ENCODE assay signal across 9 cellular contexts in genomic region chr17:40550608-40551007, GRCh38. TPM values are rescaled to one million over a fixed set of nuclear protein-coding genes. Genes with fewer than 3 reads are reported as not detected.
DNase-seq lines count a peak whose midpoint lies in the region; ATAC-seq and TF ChIP-seq lines count a peak whose summit lies in the region.
"Had no signal": no experiment of that assay in that cellular context is flagged by ENCODE, and none has a peak within 500 bp of the region (broad histone marks: within the 10 kb centered on the region; RNA-seq: fewer than 3 reads in every experiment).

No MANE protein-coding gene starts in this region.

- H3K27ac ChIP-seq in colonic mucosa (peak overlapping the region; percentile 77), muscle layer of colon (ENCODE audit: low read depth, low read length) (peak overlapping the region; percentile 89), upper lobe of right lung (peak overlapping the region; percentile 83)
- H3K27ac ChIP-seq: foreskin keratinocyte had no signal

- peak; percentile 59 for DNase-seq in activated CD8-positive, alpha-beta memory T cell treated with anti-CD3 and anti-CD28 coated beads for 24 hours
- no peak for DNase-seq in activated CD8-positive, alpha-beta memory T cell treated with anti-CD3 and anti-CD28 coated beads, Interleukin-2, amount 50 U/mL, for 48 hours
- DNase-seq in colonic mucosa (peak; percentile 23), upper lobe of right lung (peak; percentile 51), NCI-H1048 (lab: John Stamatoyannopoulos, UW) (no peak), dermis blood vessel endothelial cell (no peak)
- DNase-seq: foreskin keratinocyte had no signal

- H3K27me3 ChIP-seq in colonic mucosa (no peaks in the 10 kb centered on the region), muscle layer of colon (ENCODE audit: control insufficient read depth in 1 of 2, insufficient read depth in 2 of 2, low read length in 2 of 2) (no peaks in the 10 kb centered on the region), upper lobe of right lung (no peaks in the 10 kb centered on the region)

- intact Hi-C loops in colonic mucosa (cut with DNase I): no loop called here
- intact Hi-C loops in upper lobe of right lung (cut with DNase I): no loop called here

- ATAC-seq in upper lobe of right lung (no peak), GM21381 (IDR thresholded peaks at IDR 0.05; ENCODE audit: unreplicated experiment) (no peak)
- ATAC-seq: foreskin keratinocyte had no signal

- H3K4me3 ChIP-seq in colonic mucosa (no peak overlapping the region), muscle layer of colon (ENCODE audit: low read depth in 1 of 2, low read length in 2 of 2) (no peak overlapping the region), upper lobe of right lung (no peak overlapping the region)

- H3K9me3 ChIP-seq in colonic mucosa: no peaks in the 10 kb centered on the region
- no peaks in the 10 kb centered on the region for H3K9me3 ChIP-seq in muscle layer of colon (ENCODE audit: low read length)
- H3K9me3 ChIP-seq in upper lobe of right lung: no peaks in the 10 kb centered on the region

- no peak for TF ChIP-seq CTCF in colonic mucosa (IDR thresholded peaks at IDR 0.05)
- TF ChIP-seq CTCF in upper lobe of right lung (IDR thresholded peaks at IDR 0.05): no peak

- H3K36me3 ChIP-seq in colonic mucosa: no peaks in the 10 kb centered on the region
- H3K36me3 ChIP-seq in muscle layer of colon (ENCODE audit: insufficient read depth, low read length): no peaks in the 10 kb centered on the region
- no peaks in the 10 kb centered on the region for H3K36me3 ChIP-seq in upper lobe of right lung

- H3K9ac ChIP-seq in colonic mucosa (ENCODE audit: low read depth in 2 of 2, low read length in 2 of 2): no peak overlapping the region
- H3K9ac ChIP-seq in muscle layer of colon (ENCODE audit: low read length): no peak overlapping the region

- peaks cover 4% of the 10 kb centered on the region for H3K4me1 ChIP-seq in colonic mucosa
- H3K4me1 ChIP-seq in muscle layer of colon (ENCODE audit: insufficient read depth, low read length): peaks cover 74% of the 10 kb centered on the region
- peaks cover 69% of the 10 kb centered on the region for H3K4me1 ChIP-seq in upper lobe of right lung

RNA-seq across cellular contexts. Expression of gene CCR7, which starts 14.7 kb away (rescaled TPM):
- total RNA-seq in colonic mucosa (1 to 10 TPM in 1 of 2 donors, under 1 TPM in 1; 0.72 to 1.9 TPM), upper lobe of right lung (1.1 TPM), dermis blood vessel endothelial cell (under 0.01 and 0.33 TPM in 2 replicates)
- total RNA-seq: foreskin keratinocyte had no signal

RNA-seq across cellular contexts. Expression of gene TNS4, which starts 49.2 kb away (rescaled TPM):
- total RNA-seq in colonic mucosa (10 to 100 TPM in 1 of 2 donors, 1 to 10 TPM in 1; 8.8 to 20.4 TPM), upper lobe of right lung (0.78 TPM), dermis blood vessel endothelial cell (not detected in 2 replicates)

Comparison
In these comparisons a context has a peak if more than half of its experiments do, and no peak if none do; other contexts are left out.
1. DNase-seq: peak in activated CD8-positive, alpha-beta memory T cell treated with anti-CD3 and anti-CD28 coated beads for 24 hours (single experiment), colonic mucosa (single experiment) and upper lobe of right lung (single experiment); none in activated CD8-positive, alpha-beta memory T cell treated with anti-CD3 and anti-CD28 coated beads, Interleukin-2, amount 50 U/mL, for 48 hours (single experiment), NCI-H1048 (single experiment) and dermis blood vessel endothelial cell (single experiment).
2. Peak in every context shown above with its lines, with median percentiles within 50 percentile points of each other: H3K27ac ChIP-seq.